Comparison of ENCODE assay signal across 1 cellular context in the genomic region with DNA sequence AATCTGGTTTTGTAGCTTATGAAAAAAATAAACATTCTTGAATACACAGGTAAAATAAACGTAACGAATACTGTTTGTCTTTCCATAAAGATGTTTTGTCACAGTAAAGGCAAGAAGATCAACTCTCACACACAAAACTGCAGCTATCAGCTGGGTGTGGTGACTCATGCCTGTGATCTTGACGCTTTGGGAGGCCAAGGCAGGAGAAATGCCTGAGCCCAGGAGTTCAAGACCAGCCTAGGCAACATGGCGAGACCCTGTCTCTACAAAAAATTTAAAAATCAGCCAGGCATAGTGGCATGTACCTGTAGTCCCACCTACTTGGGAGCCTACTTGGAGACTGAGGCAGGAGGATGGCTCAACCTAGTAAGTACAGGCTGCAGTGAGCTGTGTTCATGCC.
TF ChIP-seq lines count a peak whose summit lies in the region.

No MANE protein-coding gene starts in this region.

TF ChIP-seq in GM23338, 12 proteins besides CTCF, POLR2A, EP300 and RAD21:
- TF ChIP-seq CREB1 (CRISPR knock-in tag; IDR thresholded peaks at IDR 0.05; ENCODE audit: low read depth), result no peak
TF ChIP-seq in GM23338: peak in this region for 0.
